Comparison of ENCODE assay signal across 19 cellular contexts in the genomic region with DNA sequence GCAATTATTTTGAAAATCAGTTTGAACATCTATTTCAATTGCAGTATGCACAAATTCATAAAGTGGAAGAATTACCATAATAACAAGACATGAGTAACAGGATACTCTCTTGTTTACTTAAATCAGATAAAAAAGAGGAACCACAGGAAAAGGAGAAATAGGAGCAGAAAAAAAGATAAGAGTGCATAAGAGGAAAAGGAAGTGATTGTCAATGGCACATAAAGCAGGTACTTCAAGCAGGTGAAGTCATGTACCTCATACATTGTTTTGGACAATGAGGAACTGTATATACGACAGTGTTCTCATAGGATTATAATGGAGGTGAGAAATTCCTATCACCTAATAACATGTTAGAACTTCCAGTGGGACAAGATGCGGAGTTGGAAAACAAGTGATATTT.
A peak's percentile ranks its signal among the peaks of the same experiment; 100 is the strongest.
DNase-seq lines count a peak whose midpoint lies in the region; ATAC-seq, FAIRE-seq and TF ChIP-seq lines count a peak whose summit lies in the region.
"Had no signal": no experiment of that assay in that cellular context is flagged by ENCODE, and none has a peak within 500 bp of the region (broad histone marks: within the 10 kb centered on the region; RNA-seq: fewer than 3 reads in every experiment).

No MANE protein-coding gene starts in this region.

- TF ChIP-seq CTCF in NB4 (IDR thresholded peaks at IDR 0.05; ENCODE audit: low read depth, low read length) = no peak
- no peak for TF ChIP-seq CTCF in endothelial cell (IDR thresholded peaks at IDR 0.05; ENCODE audit: unreplicated experiment)
- TF ChIP-seq CTCF in progenitor cell of endocrine pancreas (IDR thresholded peaks at IDR 0.05; ENCODE audit: unreplicated experiment) = no peak

- no peak for FAIRE-seq in GM12891 (lab: Jason Lieb, UNC)
- FAIRE-seq: A549, GM19239, H1 had no signal

- H3K36me3 Mint-ChIP-seq in endothelial cell (ENCODE audit: low read depth, unreplicated experiment) = no peaks in the 10 kb centered on the region
- H3K36me3 Mint-ChIP-seq in progenitor cell of endocrine pancreas (ENCODE audit: insufficient read depth) = no peaks in the 10 kb centered on the region

- H3K9me3 Mint-ChIP-seq in endothelial cell (ENCODE audit: unreplicated experiment) = no peaks in the 10 kb centered on the region
- peaks cover 3% of the 10 kb centered on the region for H3K9me3 Mint-ChIP-seq in progenitor cell of endocrine pancreas (ENCODE audit: low read depth)

- H3K27ac Mint-ChIP-seq in endothelial cell (ENCODE audit: unreplicated experiment) (peak overlapping the region; percentile 1), progenitor cell of endocrine pancreas (no peak overlapping the region)

- H3K4me1 Mint-ChIP-seq in endothelial cell (ENCODE audit: unreplicated experiment) (peaks cover 11% of the 10 kb centered on the region), progenitor cell of endocrine pancreas (ENCODE audit: low read depth) (no peaks in the 10 kb centered on the region)

- no peak overlapping the region for H3K4me3 ChIP-seq in NB4 (ENCODE audit: low read depth, low read length)
- H3K4me3 ChIP-seq: A549, Peyer's patch had no signal

- peak; percentile 28 for DNase-seq in ELR (ENCODE audit: low read depth)
- peak; percentile 14 for DNase-seq in NB4 (ENCODE audit: low read depth)
- DNase-seq in SIG-M5 treated with dmso at 0.1 percent for 504 hours (lab: John Stamatoyannopoulos, UW; ENCODE audit: unreplicated experiment) = peak; percentile 29
- no peak for DNase-seq in endothelial cell (ENCODE audit: low spot score)
- DNase-seq in iPS-NIHi11 (ENCODE audit: low spot score) = no peak
- no peak for DNase-seq in GM12891 (ENCODE audit: insufficient read length, low spot score)
- no peak for DNase-seq in progenitor cell of endocrine pancreas (ENCODE audit: low spot score, unreplicated experiment)
- DNase-seq: C1 segment of cervical spinal cord, KG1, NCI-H1105 treated with DMSO at 0.1 percent for 48 hours, NCI-H187, NCI-H2171 treated with DMSO at 0.1 percent for 48 hours, NCI-H446 treated with DMSO at 0.1 percent for 48 hours, Peyer's patch, SHP77 had no signal

- no peak for TF ChIP-seq POLR2A in NB4 (IDR thresholded peaks at IDR 0.05; ENCODE audit: extremely low read depth, insufficient read length)
- TF ChIP-seq POLR2A in GM12891 (IDR thresholded peaks at IDR 0.05; ENCODE audit: low read depth, low read length) = no peak

- H3K27me3 Mint-ChIP-seq in endothelial cell (ENCODE audit: unreplicated experiment) (no peaks in the 10 kb centered on the region), progenitor cell of endocrine pancreas (no peaks in the 10 kb centered on the region)

- no peak for ATAC-seq in GM18511 (IDR thresholded peaks at IDR 0.05; ENCODE audit: unreplicated experiment)
- ATAC-seq: A549 had no signal

- H3K4me3 Mint-ChIP-seq in endothelial cell (ENCODE audit: unreplicated experiment) (no peak overlapping the region), progenitor cell of endocrine pancreas (ENCODE audit: low read depth) (no peak overlapping the region)

TF ChIP-seq in GM12891, 5 proteins besides CTCF, POLR2A, EP300 and RAD21:
- TF ChIP-seq POU2F2 (IDR thresholded peaks at IDR 0.05; ENCODE audit: low read depth, low read length) = no peak
TF ChIP-seq in GM12891: peak in this region for 0.

Comparison
In these comparisons a context has a peak if more than half of its experiments do, and no peak if none do; other contexts are left out.
1. DNase-seq: peak in ELR (single experiment), NB4 (single experiment) and SIG-M5 treated with dmso at 0.1 percent for 504 hours (single experiment); none in endothelial cell (single experiment), iPS-NIHi11 (single experiment), GM12891 (single experiment) and progenitor cell of endocrine pancreas (single experiment).